ENCODE assay signal across 13 cellular contexts in the genomic region with DNA sequence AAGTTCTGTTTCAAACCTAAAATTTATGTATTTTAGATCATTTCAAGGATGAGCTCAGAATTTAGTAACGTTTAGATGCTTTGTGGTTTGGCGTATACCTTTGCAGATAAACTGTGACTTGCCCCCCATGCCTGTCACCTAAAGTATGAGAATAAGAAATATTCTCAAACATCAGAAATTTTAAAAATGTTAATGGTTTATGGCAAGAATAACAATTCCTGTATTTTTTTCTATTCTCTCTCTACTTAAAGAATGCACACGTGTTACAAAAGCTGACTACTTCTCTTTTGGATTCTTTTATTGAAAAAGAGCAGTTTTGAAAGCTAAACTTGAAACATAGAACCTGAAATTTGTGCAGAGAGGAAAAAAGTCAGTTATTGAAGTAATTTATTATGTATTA. TPM values are rescaled to one million over a fixed set of nuclear protein-coding genes. Genes with fewer than 3 reads are reported as not detected.
DNase-seq lines count a peak whose midpoint lies in the region; ATAC-seq and TF ChIP-seq lines count a peak whose summit lies in the region.
"Had no signal": no experiment of that assay in that cellular context is flagged by ENCODE, and none has a peak within 500 bp of the region (broad histone marks: within the 10 kb centered on the region; RNA-seq: fewer than 3 reads in every experiment).

No MANE protein-coding gene starts in this region.

- H3K4me1 ChIP-seq in left ventricle myocardium inferior (peaks cover 89% of the 10 kb centered on the region), gastrocnemius medialis (peaks cover 48 to 50% of the 10 kb centered on the region in 2 donors), BE2C (no peaks in the 10 kb centered on the region)

- TF ChIP-seq POLR2A in gastrocnemius medialis (IDR thresholded peaks at IDR 0.05): no peak

- H3K9me3 ChIP-seq in left ventricle myocardium inferior (replicated peaks) (no peaks in the 10 kb centered on the region), gastrocnemius medialis (no peaks in the 10 kb centered on the region), BE2C (no peaks in the 10 kb centered on the region)
- H3K9me3 ChIP-seq: SK-N-SH had no signal

- TF ChIP-seq CTCF in left ventricle myocardium inferior (IDR thresholded peaks at IDR 0.05; ENCODE audit: borderline replicate concordance) (no peak), fibroblast of the aortic adventitia (IDR thresholded peaks at IDR 0.05; ENCODE audit: insufficient read depth, low read length) (no peak), gastrocnemius medialis (IDR thresholded peaks at IDR 0.05 in 4 of 5, conservative IDR thresholded peaks at IDR 0.05 in 1 of 5) (no peak), BE2C (IDR thresholded peaks at IDR 0.05; ENCODE audit: low read depth, low read length) (no peak)

- peak overlapping the region; percentile 98 for H3K27ac ChIP-seq in left ventricle myocardium inferior (replicated peaks)
- H3K27ac ChIP-seq in gastrocnemius medialis: peak overlapping the region; percentile 90 to 96 (median 95)

- no peak for ATAC-seq in Right ventricle myocardium inferior
- ATAC-seq in gastrocnemius medialis: no peak

- H3K27me3 ChIP-seq in left ventricle myocardium inferior (ENCODE audit: low read depth) (no peaks in the 10 kb centered on the region), gastrocnemius medialis (no peaks in the 10 kb centered on the region), BE2C (no peaks in the 10 kb centered on the region)

- intact Hi-C loops in left ventricle myocardium inferior (cut with micrococcal nuclease): loop anchor here (10.0 kb wide), 1 partner anchor 249 kb away; no protein-coding TSS in a partner anchor
- intact Hi-C loops in Right ventricle myocardium inferior (cut with DNase I): no loop called here
- intact Hi-C loops in gastrocnemius medialis (cut with DNase I; ENCODE audit: low total_unique reads): no loop called here

- H3K36me3 ChIP-seq in left ventricle myocardium inferior (peaks cover 15% of the 10 kb centered on the region), gastrocnemius medialis (no peaks in the 10 kb centered on the region), BE2C (peaks cover 4% of the 10 kb centered on the region)

- DNase-seq in left ventricle myocardium inferior: no peak
- DNase-seq in Right ventricle myocardium inferior (ENCODE audit: missing footprints): no peak
- DNase-seq in fibroblast of the aortic adventitia (ENCODE audit: low read depth): peak; percentile 59
- DNase-seq in gastrocnemius medialis: no peak
- no peak for DNase-seq in amygdala (lab: John Stamatoyannopoulos, UW)
- no peak for DNase-seq in NCI-H1694 treated with DMSO at 0.1 percent for 48 hours (lab: John Stamatoyannopoulos, UW)
- no peak for DNase-seq in BE2C
- no peak for DNase-seq in NOMO-1 treated with dmso at 0.1 percent for 144 hours (lab: John Stamatoyannopoulos, UW; ENCODE audit: unreplicated experiment)
- DNase-seq: activated CD4-positive, alpha-beta T cell treated with anti-CD3 and anti-CD28 coated beads, Interleukin-2, amount 50 U/mL, for 48 hours; NCI-H1436; NCI-H446 treated with DMSO at 0.1 percent for 48 hours; SK-N-SH; substantia nigra had no signal

- H3K4me3 ChIP-seq in left ventricle myocardium inferior (peak overlapping the region; percentile 88), fibroblast of the aortic adventitia (ENCODE audit: low read depth, low read length) (no peak overlapping the region), gastrocnemius medialis (peak overlapping the region; percentile 75 to 88 (median 80)), BE2C (ENCODE audit: low read depth, low read length) (no peak overlapping the region)

- in situ Hi-C loops in gastrocnemius medialis (cut with MboI; ENCODE audit: low sequenced_read_pairs in 4 of 4): loop anchor here in 2 of 4 donors (10.0 kb wide), 2 partner anchors 99 to 249 kb away; no protein-coding TSS in a partner anchor

RNA-seq across cellular contexts. Expression of gene NFIA, which starts 3.9 kb away (rescaled TPM):
- total RNA-seq in left ventricle myocardium inferior (90.2 TPM), Right ventricle myocardium inferior (97.6 TPM), fibroblast of the aortic adventitia (ENCODE audit: low replicate concordance) (32.0 and 42.0 TPM in 2 replicates), gastrocnemius medialis (10 to 100 TPM; 12.9 to 27.0 (median 26.6) TPM)
- polyA plus RNA-seq in BE2C (2012; ENCODE audit: insufficient read depth, insufficient read length, low read depth): 6.0 TPM

Comparison
In these comparisons a context has a peak if more than half of its experiments do, and no peak if none do; other contexts are left out.
1. H3K4me3 ChIP-seq: peak in left ventricle myocardium inferior (single experiment) and gastrocnemius medialis (4 of 4); none in fibroblast of the aortic adventitia (single experiment) and BE2C (single experiment).